21 cellular contexts compared by ENCODE assay signal in the genomic region with DNA sequence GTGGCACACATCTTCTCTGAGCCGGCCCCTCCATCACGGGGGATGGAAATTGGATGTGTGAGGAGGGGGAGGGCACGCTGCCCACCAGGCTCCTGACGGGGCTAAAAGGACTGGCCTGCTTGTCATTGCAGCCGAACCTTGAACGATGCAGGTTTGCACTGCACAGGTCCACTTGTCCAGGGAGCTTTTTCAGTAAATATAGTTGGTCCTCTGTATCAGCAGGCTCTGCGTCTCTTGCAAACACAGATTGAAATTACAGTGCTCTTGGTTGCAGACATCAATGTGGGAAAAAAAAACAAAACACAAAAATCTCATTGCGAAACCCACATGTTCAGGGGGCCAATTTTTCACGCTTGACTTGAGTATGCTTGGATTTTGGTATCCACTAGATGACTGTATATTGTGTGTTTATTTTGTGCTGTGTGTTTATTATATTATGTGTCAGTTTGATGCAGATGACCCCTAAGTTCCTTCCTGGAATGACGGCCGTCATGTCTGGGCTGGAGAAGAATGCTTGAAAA. TPM values are rescaled to one million over a fixed set of nuclear protein-coding genes. Genes with fewer than 3 reads are reported as not detected.
DNase-seq lines count a peak whose midpoint lies in the region; ATAC-seq and TF ChIP-seq lines count a peak whose summit lies in the region.
"Had no signal": no experiment of that assay in that cellular context is flagged by ENCODE, and none has a peak within 500 bp of the region (broad histone marks: within the 10 kb centered on the region; RNA-seq: fewer than 3 reads in every experiment).

No MANE protein-coding gene starts in this region.

- peaks cover 2% of the 10 kb centered on the region; the same call in 1 of the 2 replicates for H3K4me1 ChIP-seq in HEK293 (ENCODE audit: control insufficient read depth, insufficient read depth, low read length)
- no peaks in the 10 kb centered on the region for H3K4me1 ChIP-seq in testis
- H3K4me1 ChIP-seq: breast epithelium, prostate gland had no signal

- H3K36me3 ChIP-seq in HEK293 (ENCODE audit: control insufficient read depth in 2 of 2, insufficient read depth in 1 of 2, low read length in 2 of 2) (peaks cover 3 to 66% of the 10 kb centered on the region in 2 experiments; a peak in 2 of 3 replicates), testis (ENCODE audit: low read depth, missing control alignments) (no peaks in the 10 kb centered on the region)
- H3K36me3 ChIP-seq: prostate gland had no signal

- H3K9me3 ChIP-seq in HEK293 (ENCODE audit: control insufficient read depth, insufficient read depth, low read depth, low read length), result no peaks in the 10 kb centered on the region
- H3K9me3 ChIP-seq in testis, result no peaks in the 10 kb centered on the region
- H3K9me3 ChIP-seq: breast epithelium, prostate gland had no signal

- CTCF ChIA-PET in HEK293 (lab: Yijun Ruan, JAX), result interaction anchor here (1.2 kb wide), 1 partner anchor 9 kb away, joined by 6 read pairs; no protein-coding TSS in a partner anchor

- intact Hi-C loops in testis (cut with DNase I; ENCODE audit: low total_unique reads), result no loop called here

- H3K4me3 ChIP-seq in HEK293 (ENCODE audit: low read depth, low read length), result no peak overlapping the region
- no peak overlapping the region for H3K4me3 ChIP-seq in astrocyte of the cerebellum (ENCODE audit: low read depth, low read length)
- no peak overlapping the region for H3K4me3 ChIP-seq in testis
- H3K4me3 ChIP-seq: breast epithelium, prostate gland had no signal

- WGBS in testis, 2 donors, result 93 to 94% methylated on average over 11 of the region's 11 CpGs

- in situ Hi-C loops in astrocyte of the cerebellum (cut with HindIII; ENCODE audit: low sequenced_read_pairs), result no loop called here

- TF ChIP-seq POLR2A in testis (IDR thresholded peaks at IDR 0.05), result no peak

- ATAC-seq in GM21526 (IDR thresholded peaks at IDR 0.05; ENCODE audit: low FRiP score, unreplicated experiment), result no peak
- ATAC-seq: WTC11 had no signal

- no peaks in the 10 kb centered on the region for H3K27me3 ChIP-seq in testis
- H3K27me3 ChIP-seq: breast epithelium had no signal

- H3K27ac ChIP-seq in HEK293 (ENCODE audit: extremely low read depth, low read depth, low read length) (no peak overlapping the region), testis (no peak overlapping the region)
- H3K27ac ChIP-seq: breast epithelium, epithelial cell of prostate, prostate gland had no signal

- no peak for TF ChIP-seq CTCF in HEK293 (tag by site-specific recombination; IDR thresholded peaks at IDR 0.05)
- TF ChIP-seq CTCF in astrocyte of the cerebellum (IDR thresholded peaks at IDR 0.05; ENCODE audit: low read depth, low read length, missing control alignments), result no peak
- no peak for TF ChIP-seq CTCF in testis (IDR thresholded peaks at IDR 0.05)

- DNase-seq in astrocyte of the cerebellum (ENCODE audit: low read depth) (peak; percentile 77), fibroblast of gingiva (ENCODE audit: low read depth) (peak; percentile 94), testis (peak; percentile 6), COLO668 (lab: John Stamatoyannopoulos, UW; ENCODE audit: unreplicated experiment) (no peak), hepatic stellate cell (ENCODE audit: low spot score) (no peak)
- DNase-seq: activated CD8-positive, alpha-beta memory T cell treated with anti-CD3 and anti-CD28 coated beads, Interleukin-2, amount 50 U/mL, for 4 hours; activated naive CD8-positive, alpha-beta T cell treated with anti-CD3 and anti-CD28 coated beads, Interleukin-2, amount 10 ng/mL, durations not matched to agents 7 days and 5 days; COR-L47; DMS79 treated with DMSO at 0.1 percent for 48 hours; hypothalamus; NCI-H1436 treated with DMSO at 0.1 percent for 48 hours; NCI-H526; small intestine; stimulated activated naive CD4-positive, alpha-beta T cell; T-helper 9 cell had no signal

- POLR2A ChIA-PET in HEK293 (lab: Yijun Ruan, JAX), result no interaction called here

TF ChIP-seq in HEK293, 187 proteins besides CTCF, POLR2A, EP300 and RAD21:
- TF ChIP-seq ZFP41 (tag by site-specific recombination; IDR thresholded peaks at IDR 0.05; ENCODE audit: borderline replicate concordance), result no peak
- TF ChIP-seq MYNN (tag by site-specific recombination; IDR thresholded peaks at IDR 0.05; ENCODE audit: borderline replicate concordance), result no peak
- TF ChIP-seq OVOL3 (tag by site-specific recombination; IDR thresholded peaks at IDR 0.05), result no peak
- TF ChIP-seq ZBTB48 (tag by site-specific recombination; IDR thresholded peaks at IDR 0.05), result peak; percentile 45; the same call in 1 of the 2 replicates

RNA-seq across cellular contexts. Expression of a gene that starts 29.2 kb away (rescaled TPM):
- 10 to 100 TPM; 48.3 to 56.6 TPM for total RNA-seq in testis
- 77.6 TPM for polyA plus RNA-seq in testis (ENCODE audit: insufficient read depth, low read depth, low replicate concordance)

RNA-seq across cellular contexts. Expression of a gene that starts 29.3 kb away (rescaled TPM):
- total RNA-seq in testis, result 10 to 100 TPM; 15.4 to 20.4 TPM
- polyA plus RNA-seq in testis (ENCODE audit: insufficient read depth, low read depth, low replicate concordance), result 59.4 TPM

RNA-seq across cellular contexts. Expression of a gene that starts 56.3 kb away (rescaled TPM):
- 10 to 100 TPM; 46.1 to 64.0 TPM for total RNA-seq in testis
- 69.5 TPM for polyA plus RNA-seq in testis (ENCODE audit: insufficient read depth, low read depth, low replicate concordance)

Comparison
In these comparisons a context has a peak if more than half of its experiments do, and no peak if none do; other contexts are left out.
1. DNase-seq: peak in astrocyte of the cerebellum (single experiment), fibroblast of gingiva (single experiment) and testis (single experiment); none in COLO668 (single experiment) and hepatic stellate cell (single experiment).